Comparison of ENCODE assay signal across 1 cellular context in the genomic region with DNA sequence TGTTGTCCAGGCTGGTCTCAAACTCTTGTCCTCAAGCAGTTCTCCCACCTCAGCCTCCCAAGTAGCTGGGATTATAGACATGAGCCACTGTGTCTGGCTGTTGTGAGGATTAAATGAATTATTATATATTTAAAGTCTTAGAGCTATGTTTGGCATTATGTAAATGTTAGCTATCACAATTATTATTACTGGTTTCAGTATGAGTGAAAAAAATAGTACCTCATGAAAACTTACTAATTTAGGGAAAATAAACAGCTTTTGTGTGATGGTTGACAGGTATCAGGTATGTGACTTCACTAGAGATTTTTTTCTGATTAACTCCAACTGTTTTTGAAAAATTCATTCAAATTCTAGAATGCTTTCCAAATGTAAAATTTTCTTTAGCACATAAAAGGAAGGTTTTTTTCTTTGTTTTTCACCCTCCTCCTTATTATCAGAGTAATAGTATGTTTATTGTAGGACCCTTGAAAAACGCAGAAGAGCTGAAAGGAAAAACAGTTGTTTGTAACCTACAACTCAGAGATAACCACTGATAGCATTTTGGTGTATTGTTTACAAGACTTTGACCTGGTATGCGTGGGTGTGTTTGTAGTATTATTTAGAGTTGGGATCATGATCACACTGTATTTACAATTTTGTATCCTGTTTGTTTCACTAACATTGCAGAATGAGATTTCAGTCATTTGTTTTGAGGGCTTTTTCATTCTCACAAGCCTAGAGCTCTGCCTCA.
A peak's percentile ranks its signal among the peaks of the same experiment; 100 is the strongest.
TF ChIP-seq lines count a peak whose summit lies in the region.

No MANE protein-coding gene starts in this region.

TF ChIP-seq in K562, 482 proteins besides CTCF, POLR2A, EP300 and RAD21:
- TF ChIP-seq EGR1 (conservative IDR thresholded peaks at IDR 0.05) (peak; percentile 59), SOX6 (IDR thresholded peaks at IDR 0.05) (peak; percentile 45; the same call in 1 of the 2 replicates)
- TF ChIP-seq, protein P1, sequence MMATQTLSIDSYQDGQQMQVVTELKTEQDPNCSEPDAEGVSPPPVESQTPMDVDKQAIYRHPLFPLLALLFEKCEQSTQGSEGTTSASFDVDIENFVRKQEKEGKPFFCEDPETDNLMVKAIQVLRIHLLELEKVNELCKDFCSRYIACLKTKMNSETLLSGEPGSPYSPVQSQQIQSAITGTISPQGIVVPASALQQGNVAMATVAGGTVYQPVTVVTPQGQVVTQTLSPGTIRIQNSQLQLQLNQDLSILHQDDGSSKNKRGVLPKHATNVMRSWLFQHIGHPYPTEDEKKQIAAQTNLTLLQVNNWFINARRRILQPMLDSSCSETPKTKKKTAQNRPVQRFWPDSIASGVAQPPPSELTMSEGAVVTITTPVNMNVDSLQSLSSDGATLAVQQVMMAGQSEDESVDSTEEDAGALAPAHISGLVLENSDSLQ (IDR thresholded peaks at IDR 0.05), result no peak
